In the genomic region with DNA sequence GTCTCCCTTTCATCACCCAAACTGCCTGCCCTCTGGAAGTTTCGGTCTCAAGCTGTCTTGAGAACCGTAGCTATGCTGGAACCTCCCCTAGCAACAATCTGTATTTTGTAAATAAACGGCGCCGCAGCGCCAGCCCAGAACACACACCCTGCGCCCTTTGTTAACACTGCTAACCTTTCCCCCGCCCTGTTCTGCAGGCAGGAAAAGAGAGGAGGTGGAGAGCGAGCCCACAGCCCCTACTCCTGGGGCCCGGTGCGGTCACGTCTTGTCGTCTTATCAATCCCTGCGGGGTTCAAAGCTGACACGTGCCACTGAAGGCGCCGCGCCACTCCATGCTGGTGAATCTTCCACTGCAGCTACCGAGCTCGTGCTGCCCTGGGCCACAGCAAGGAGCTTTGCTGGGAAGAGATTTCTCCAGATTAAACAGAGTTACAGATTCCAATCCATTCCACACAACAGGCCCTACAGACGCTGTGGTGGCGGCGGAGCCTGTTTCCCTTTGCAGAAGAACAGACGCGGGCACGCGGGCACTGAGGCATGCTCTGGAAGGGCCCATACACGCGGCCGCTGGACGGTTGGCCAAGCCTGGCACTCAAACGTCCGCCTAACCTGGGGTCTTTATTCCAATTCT, we compare ENCODE assay signal across 9 cellular contexts. TPM values are rescaled to one million over a fixed set of nuclear protein-coding genes. Genes with fewer than 3 reads are reported as not detected.
DNase-seq lines count a peak whose midpoint lies in the region; ATAC-seq, FAIRE-seq and TF ChIP-seq lines count a peak whose summit lies in the region.
"Had no signal": no experiment of that assay in that cellular context is flagged by ENCODE, and none has a peak within 500 bp of the region (broad histone marks: within the 10 kb centered on the region; RNA-seq: fewer than 3 reads in every experiment).

No MANE protein-coding gene starts in this region.

- FAIRE-seq in A549 (lab: Jason Lieb, UNC): no peak

- H3F3A ChIP-seq in smooth muscle cell (ENCODE audit: low read depth): no peaks in the 10 kb centered on the region

- peak; percentile 60 to 82 for ATAC-seq in A549
- ATAC-seq in lower lobe of right lung: peak; percentile 74 to 75
- no peak for ATAC-seq in GM21786 (IDR thresholded peaks at IDR 0.05; ENCODE audit: unreplicated experiment)

- H3K4me2 ChIP-seq in A549 (peak overlapping the region; percentile 59), smooth muscle cell (no peak overlapping the region)

- CTCF ChIA-PET in A549 (lab: Yijun Ruan, JAX): interaction anchor here (1.1 kb wide), 1 partner anchor 87 kb away, joined by 4 read pairs; no protein-coding TSS in a partner anchor

- no peak overlapping the region for H3K4me3 ChIP-seq in A549
- peak overlapping the region; percentile 27 for H3K4me3 ChIP-seq in lower lobe of right lung
- H3K4me3 ChIP-seq in vagina: peak overlapping the region; percentile 1 to 3
- H3K4me3 ChIP-seq in smooth muscle cell: no peak overlapping the region

- no peak overlapping the region for H3K9ac ChIP-seq in smooth muscle cell (ENCODE audit: low read depth)

- no peak for TF ChIP-seq EP300 in A549 (IDR thresholded peaks at IDR 0.05)

- H3K27ac ChIP-seq in A549: peak overlapping the region in 1 of 2 experiments; percentile 13; a peak in 1 of 6 replicates
- peak overlapping the region; percentile 78 for H3K27ac ChIP-seq in lower lobe of right lung
- H3K27ac ChIP-seq in vagina: no peak overlapping the region
- no peak overlapping the region for H3K27ac ChIP-seq in smooth muscle cell (ENCODE audit: low read depth)

- no peaks in the 10 kb centered on the region for H3K79me2 ChIP-seq in smooth muscle cell (ENCODE audit: low read depth)

- H3K4me1 ChIP-seq in A549 (peaks cover 17% of the 10 kb centered on the region; the same call in 2 of the 3 replicates), lower lobe of right lung (peaks cover 36% of the 10 kb centered on the region), vagina (peaks cover 31% of the 10 kb centered on the region), smooth muscle cell (ENCODE audit: low read depth) (peaks cover 13% of the 10 kb centered on the region)

- H4K20me1 ChIP-seq in smooth muscle cell (ENCODE audit: low read depth): no peaks in the 10 kb centered on the region

- POLR2A ChIA-PET in A549 (lab: Yijun Ruan, JAX): no interaction called here

- no peaks in the 10 kb centered on the region for H3K36me3 ChIP-seq in lower lobe of right lung
- no peaks in the 10 kb centered on the region for H3K36me3 ChIP-seq in vagina
- H3K36me3 ChIP-seq in smooth muscle cell (ENCODE audit: low read depth): no peaks in the 10 kb centered on the region

- no peak for TF ChIP-seq RAD21 in A549 (conservative IDR thresholded peaks at IDR 0.05 in 1 of 2, IDR thresholded peaks at IDR 0.05 in 1 of 2)

- WGBS in A549 (ENCODE audit: missing lambda C conversion rate): 50% methylated on average over 33 of the region's 33 CpGs
- 78% methylated on average over 33 of the region's 33 CpGs for WGBS in smooth muscle cell (ENCODE audit: low lambda C conversion rate)

- TF ChIP-seq POLR2A in A549 (IDR thresholded peaks at IDR 0.05; ENCODE audit: low read length) (no peak), vagina (IDR thresholded peaks at IDR 0.05) (no peak)

- H3K9me3 ChIP-seq in A549 (no peaks in the 10 kb centered on the region), lower lobe of right lung (no peaks in the 10 kb centered on the region), vagina (no peaks in the 10 kb centered on the region), smooth muscle cell (replicated peaks; ENCODE audit: low read depth) (no peaks in the 10 kb centered on the region)

- H3K27me3 ChIP-seq in lower lobe of right lung (ENCODE audit: low read depth): no peaks in the 10 kb centered on the region
- H3K27me3 ChIP-seq in vagina: no peaks in the 10 kb centered on the region
- no peaks in the 10 kb centered on the region for H3K27me3 ChIP-seq in smooth muscle cell (ENCODE audit: low read depth)

- H2AFZ ChIP-seq in smooth muscle cell (ENCODE audit: low read depth): no peak overlapping the region

- peak; percentile 81 to 84 for DNase-seq in A549 (ENCODE audit: low read depth in 1 of 2, low spot score in 1 of 2)
- peak; percentile 0 for DNase-seq in NCI-H1417 treated with DMSO at 0.1 percent for 48 hours (lab: John Stamatoyannopoulos, UW)
- DNase-seq in amniotic epithelial cell (ENCODE audit: low read depth): peak; percentile 45
- peak; percentile 86 for DNase-seq in lower lobe of right lung
- DNase-seq in vagina (ENCODE audit: extremely low spot score in 2 of 2): peak in 1 of 2 donors; percentile 86
- DNase-seq in nucleus accumbens (lab: John Stamatoyannopoulos, UW): no peak
- DNase-seq in smooth muscle cell (lab: John Stamatoyannopoulos, UW; ENCODE audit: unreplicated experiment): no peak

- TF ChIP-seq CTCF in A549 (IDR thresholded peaks at IDR 0.05) (no peak), lower lobe of right lung (IDR thresholded peaks at IDR 0.05) (no peak), vagina (IDR thresholded peaks at IDR 0.05) (no peak), smooth muscle cell (IDR thresholded peaks at IDR 0.05; ENCODE audit: borderline replicate concordance, insufficient read depth, poor library complexity, severe bottlenecking) (no peak)

- intact Hi-C loops in lower lobe of right lung (cut with DNase I) (no loop called here), vagina (cut with DNase I) (no loop called here)

TF ChIP-seq in A549, 52 proteins besides CTCF, POLR2A, EP300 and RAD21:
- no peak for TF ChIP-seq HES2 (IDR thresholded peaks at IDR 0.05)

RNA-seq across cellular contexts. Expression of gene ZDHHC11B, which starts 25.3 kb away (rescaled TPM):
- polyA plus RNA-seq in A549 (2011; rRNA removed) (0.18 and 0.70 TPM in 2 replicates), A549 (2017; fragmentation: RNase III; extraction: RNeasy Plus Mini Kit Qiagen cat#74134 plus additional on column Dnase treatment) (0.97 to 1.4 TPM (median 1.0 TPM) in 3 replicates), smooth muscle cell (not detected in 2 replicates)
- polyA plus RNA-seq in A549 (2012; cell fraction: cytosol; rRNA removed): 0.08 and 0.20 TPM in 2 replicates
- polyA plus RNA-seq in A549 (2012; cell fraction: nucleus; rRNA removed): 1.3 and 2.6 TPM in 2 replicates
- polyA minus RNA-seq in A549 (2011; rRNA and poly(A)+ RNA removed): 1.5 and 3.6 TPM in 2 replicates
- total RNA-seq in lower lobe of right lung (14.9 TPM), vagina (2.7 TPM), smooth muscle cell (0.04 TPM in 1 of 2 replicates, not detected in the other)
- total RNA-seq: lung microvascular endothelial cell had no signal

Comparison
In these comparisons a context has a peak if more than half of its experiments do, and no peak if none do; other contexts are left out.
1. DNase-seq: peak in A549 (2 of 2), NCI-H1417 treated with DMSO at 0.1 percent for 48 hours (single experiment), amniotic epithelial cell (single experiment) and lower lobe of right lung (single experiment); none in nucleus accumbens (0 of 56) and smooth muscle cell (single experiment).
2. H3K4me3 ChIP-seq: peak in lower lobe of right lung (single experiment) and vagina (2 of 2); none in A549 (single experiment) and smooth muscle cell (single experiment).